ENCODE assay signal across 14 cellular contexts in genomic region chr17:75503976-75504346, GRCh38. TPM values are rescaled to one million over a fixed set of nuclear protein-coding genes. Genes with fewer than 3 reads are reported as not detected.
DNase-seq lines count a peak whose midpoint lies in the region; ATAC-seq and TF ChIP-seq lines count a peak whose summit lies in the region.
"Had no signal": no experiment of that assay in that cellular context is flagged by ENCODE, and none has a peak within 500 bp of the region (broad histone marks: within the 10 kb centered on the region; RNA-seq: fewer than 3 reads in every experiment).

No MANE protein-coding gene starts in this region.

- BruUV-seq in MCF 10A (replicated peaks; lab: Mats Ljungman, UMichigan), result no TSS peak

- H3K27me3 ChIP-seq in lower lobe of right lung (ENCODE audit: low read depth), result no peaks in the 10 kb centered on the region
- H3K27me3 ChIP-seq in tibial nerve, result no peaks in the 10 kb centered on the region
- H3K27me3 ChIP-seq: pancreas, vagina had no signal

- H3K27ac ChIP-seq in lower lobe of right lung, result no peak overlapping the region
- H3K27ac ChIP-seq in tibial nerve, result peak overlapping the region in 3 of 4 donors; percentile 52 to 96 (median 67)
- H3K27ac ChIP-seq: 22Rv1, pancreas, vagina had no signal

- H3K9me3 Mint-ChIP-seq in activated CD8-positive, alpha-beta T cell treated with anti-CD3 and anti-CD28 coated beads for 36 hours, result no peaks in the 10 kb centered on the region
- H3K9me3 Mint-ChIP-seq in activated CD8-positive, alpha-beta T cell treated with anti-CD3 and anti-CD28 coated beads, Interleukin-2, amount 10 ng/mL, durations not matched to agents 7 days and 5 days (ENCODE audit: insufficient read depth), result no peaks in the 10 kb centered on the region
- H3K9me3 Mint-ChIP-seq in MCF 10A (ENCODE audit: unreplicated experiment), result no peaks in the 10 kb centered on the region
- H3K9me3 Mint-ChIP-seq: brain; CD4-positive, CD25-positive, alpha-beta regulatory T cell; H9 had no signal

- 57 to 68% methylated on average over 12 to 13 of the region's 13 CpGs for WGBS in tibial nerve, 2 donors

- intact Hi-C loops in activated CD8-positive, alpha-beta T cell treated with anti-CD3 and anti-CD28 coated beads for 36 hours (cut with micrococcal nuclease), result no loop called here
- intact Hi-C loops in lower lobe of right lung (cut with DNase I) (no loop called here), MCF 10A (cut with micrococcal nuclease) (loop anchor here (1.0 kb wide), 1 partner anchor 78 kb away; no protein-coding TSS in a partner anchor)

- no peak for TF ChIP-seq POLR2A in tibial nerve (IDR thresholded peaks at IDR 0.05)

- CTCF ChIA-PET in activated CD8-positive, alpha-beta T cell treated with anti-CD3 and anti-CD28 coated beads for 36 hours (lab: Charles Lee), result interaction anchor here (0.7 to 2.0 kb wide), 6 partner anchors 12 to 129 kb away, joined by 3 to 4 read pairs (median 3); partner anchors contain the start of genes SMIM5 and TSEN54
- CTCF ChIA-PET in activated CD8-positive, alpha-beta T cell treated with anti-CD3 and anti-CD28 coated beads, Interleukin-2, amount 10 ng/mL, durations not matched to agents 7 days and 5 days (lab: Charles Lee), result interaction anchor here (1.0 kb wide), 1 partner anchor 48 kb away, joined by 3 read pairs; the partner anchor contains the start of gene TMEM94
- CTCF ChIA-PET in MCF 10A (lab: Yijun Ruan, JAX), result interaction anchor here (0.7 to 1.5 kb wide), 5 partner anchors 11 to 130 kb away, joined by 3 to 4 read pairs (median 3); no protein-coding TSS in a partner anchor

- POLR2A ChIA-PET in activated CD8-positive, alpha-beta T cell treated with anti-CD3 and anti-CD28 coated beads for 36 hours (lab: Charles Lee), result interaction anchor here (1.4 kb wide), 1 partner anchor 13 kb away, joined by 4 read pairs; the partner anchor contains the start of gene TSEN54
- POLR2A ChIA-PET in activated CD8-positive, alpha-beta T cell treated with anti-CD3 and anti-CD28 coated beads, Interleukin-2, amount 10 ng/mL, durations not matched to agents 7 days and 5 days (lab: Charles Lee), result interaction anchor here (0.6 kb wide), 1 partner anchor 243 kb away, joined by 3 read pairs; no protein-coding TSS in a partner anchor
- POLR2A ChIA-PET in MCF 10A (lab: Yijun Ruan, JAX), result interaction anchor here (1.1 to 1.6 kb wide), 2 partner anchors 21 to 47 kb away, joined by 3 to 10 read pairs; partner anchors contain the start of gene LLGL2

- TF ChIP-seq CTCF in activated CD8-positive, alpha-beta T cell treated with anti-CD3 and anti-CD28 coated beads for 36 hours (IDR thresholded peaks at IDR 0.05), result no peak
- TF ChIP-seq CTCF in lower lobe of right lung (IDR thresholded peaks at IDR 0.05), result no peak
- no peak for TF ChIP-seq CTCF in tibial nerve (IDR thresholded peaks at IDR 0.05)
- TF ChIP-seq CTCF in MCF 10A (IDR thresholded peaks at IDR 0.05; ENCODE audit: unreplicated experiment), result no peak

- no peaks in the 10 kb centered on the region for H3K27me3 Mint-ChIP-seq in activated CD8-positive, alpha-beta T cell treated with anti-CD3 and anti-CD28 coated beads for 36 hours
- H3K27me3 Mint-ChIP-seq in activated CD8-positive, alpha-beta T cell treated with anti-CD3 and anti-CD28 coated beads, Interleukin-2, amount 10 ng/mL, durations not matched to agents 7 days and 5 days (ENCODE audit: low read depth), result no peaks in the 10 kb centered on the region
- no peaks in the 10 kb centered on the region for H3K27me3 Mint-ChIP-seq in MCF 10A (ENCODE audit: insufficient read depth, unreplicated experiment)
- H3K27me3 Mint-ChIP-seq: brain; CD4-positive, CD25-positive, alpha-beta regulatory T cell had no signal

- no peak for DNase-seq in activated CD8-positive, alpha-beta T cell treated with anti-CD3 and anti-CD28 coated beads for 36 hours
- no peak for DNase-seq in activated CD8-positive, alpha-beta T cell treated with anti-CD3 and anti-CD28 coated beads, Interleukin-2, amount 10 ng/mL, durations not matched to agents 7 days and 5 days
- DNase-seq in lower lobe of right lung (no peak), tibial nerve (ENCODE audit: low spot score in 2 of 2) (no peak), MCF 10A (ENCODE audit: unreplicated experiment) (no peak), foreskin melanocyte (no peak)
- DNase-seq: NCI-H2029, NCI-H526 treated with DMSO at 0.1 percent for 48 hours had no signal

- peak; percentile 7 for ATAC-seq in activated CD8-positive, alpha-beta T cell treated with anti-CD3 and anti-CD28 coated beads for 36 hours
- ATAC-seq in activated CD8-positive, alpha-beta T cell treated with anti-CD3 and anti-CD28 coated beads, Interleukin-2, amount 10 ng/mL, durations not matched to agents 7 days and 5 days, result no peak
- peak; percentile 3 to 6 for ATAC-seq in lower lobe of right lung

- H3K4me3 ChIP-seq in lower lobe of right lung, result no peak overlapping the region
- H3K4me3 ChIP-seq in tibial nerve, result no peak overlapping the region
- H3K4me3 ChIP-seq: pancreas, vagina had no signal

- H3K36me3 Mint-ChIP-seq in activated CD8-positive, alpha-beta T cell treated with anti-CD3 and anti-CD28 coated beads for 36 hours (ENCODE audit: low read depth), result no peaks in the 10 kb centered on the region
- H3K36me3 Mint-ChIP-seq in activated CD8-positive, alpha-beta T cell treated with anti-CD3 and anti-CD28 coated beads, Interleukin-2, amount 10 ng/mL, durations not matched to agents 7 days and 5 days (ENCODE audit: low read depth), result peaks cover 4% of the 10 kb centered on the region
- H3K36me3 Mint-ChIP-seq in MCF 10A (ENCODE audit: insufficient read depth, unreplicated experiment), result peaks cover 24% of the 10 kb centered on the region
- H3K36me3 Mint-ChIP-seq: CD4-positive, CD25-positive, alpha-beta regulatory T cell had no signal

- no peak overlapping the region for H3K27ac Mint-ChIP-seq in activated CD8-positive, alpha-beta T cell treated with anti-CD3 and anti-CD28 coated beads for 36 hours
- H3K27ac Mint-ChIP-seq in activated CD8-positive, alpha-beta T cell treated with anti-CD3 and anti-CD28 coated beads, Interleukin-2, amount 10 ng/mL, durations not matched to agents 7 days and 5 days, result no peak overlapping the region
- no peak overlapping the region for H3K27ac Mint-ChIP-seq in MCF 10A (ENCODE audit: low read depth, unreplicated experiment)
- H3K27ac Mint-ChIP-seq: brain; CD4-positive, CD25-positive, alpha-beta regulatory T cell had no signal

- H3K9me3 ChIP-seq in lower lobe of right lung, result no peaks in the 10 kb centered on the region
- H3K9me3 ChIP-seq in tibial nerve, result no peaks in the 10 kb centered on the region
- H3K9me3 ChIP-seq: pancreas, vagina had no signal

- peaks cover 83% of the 10 kb centered on the region for H3K36me3 ChIP-seq in lower lobe of right lung
- peaks cover 0 to 85% (median 4%) of the 10 kb centered on the region in 3 donors for H3K36me3 ChIP-seq in tibial nerve

- H3K4me1 ChIP-seq in lower lobe of right lung (peaks cover 37% of the 10 kb centered on the region), tibial nerve (peaks cover 0 to 89% (median 31%) of the 10 kb centered on the region in 4 donors)
- H3K4me1 ChIP-seq: pancreas had no signal

- no peaks in the 10 kb centered on the region for H3K4me1 Mint-ChIP-seq in activated CD8-positive, alpha-beta T cell treated with anti-CD3 and anti-CD28 coated beads for 36 hours (ENCODE audit: low read depth)
- H3K4me1 Mint-ChIP-seq in activated CD8-positive, alpha-beta T cell treated with anti-CD3 and anti-CD28 coated beads, Interleukin-2, amount 10 ng/mL, durations not matched to agents 7 days and 5 days (ENCODE audit: low read depth), result no peaks in the 10 kb centered on the region
- no peaks in the 10 kb centered on the region for H3K4me1 Mint-ChIP-seq in MCF 10A (ENCODE audit: insufficient read depth, unreplicated experiment)
- H3K4me1 Mint-ChIP-seq: CD4-positive, CD25-positive, alpha-beta regulatory T cell; H9 had no signal

- H3K4me3 Mint-ChIP-seq in activated CD8-positive, alpha-beta T cell treated with anti-CD3 and anti-CD28 coated beads for 36 hours, result no peak overlapping the region
- H3K4me3 Mint-ChIP-seq in activated CD8-positive, alpha-beta T cell treated with anti-CD3 and anti-CD28 coated beads, Interleukin-2, amount 10 ng/mL, durations not matched to agents 7 days and 5 days, result no peak overlapping the region
- H3K4me3 Mint-ChIP-seq in MCF 10A (ENCODE audit: unreplicated experiment), result no peak overlapping the region
- H3K4me3 Mint-ChIP-seq: brain; CD4-positive, CD25-positive, alpha-beta regulatory T cell; H9 had no signal

- TF ChIP-seq EP300 in tibial nerve (IDR thresholded peaks at IDR 0.05), result no peak

RNA-seq across cellular contexts. Expression of gene CASKIN2, which starts 11.4 kb away (rescaled TPM):
- 1 to 10 TPM; 2.2 to 2.5 TPM for total RNA-seq in activated CD8-positive, alpha-beta T cell treated with anti-CD3 and anti-CD28 coated beads for 36 hours
- total RNA-seq in activated CD8-positive, alpha-beta T cell treated with anti-CD3 and anti-CD28 coated beads, Interleukin-2, amount 10 ng/mL, durations not matched to agents 7 days and 5 days, result under 1 TPM; 0.68 to 0.97 TPM
- total RNA-seq in lower lobe of right lung (68.8 TPM), tibial nerve (10 to 100 TPM; 36.0 to 59.0 (median 51.3) TPM), MCF 10A (2022) (19.2 and 19.8 TPM in 2 replicates)

RNA-seq across cellular contexts. Expression of gene TSEN54, which starts 12.4 kb away (rescaled TPM):
- 10 to 100 TPM; 38.8 to 45.4 TPM for total RNA-seq in activated CD8-positive, alpha-beta T cell treated with anti-CD3 and anti-CD28 coated beads for 36 hours
- 10 to 100 TPM; 76.6 to 77.8 TPM for total RNA-seq in activated CD8-positive, alpha-beta T cell treated with anti-CD3 and anti-CD28 coated beads, Interleukin-2, amount 10 ng/mL, durations not matched to agents 7 days and 5 days
- total RNA-seq in lower lobe of right lung (20.4 TPM), tibial nerve (10 to 100 TPM; 43.3 to 84.6 (median 53.0) TPM), MCF 10A (2022) (13.3 and 15.6 TPM in 2 replicates)

RNA-seq across cellular contexts. Expression of gene LLGL2, which starts 21.5 kb away (rescaled TPM):
- total RNA-seq in activated CD8-positive, alpha-beta T cell treated with anti-CD3 and anti-CD28 coated beads for 36 hours, result 1 to 10 TPM; 7.2 to 7.4 TPM
- 10 to 100 TPM; 19.3 to 19.8 TPM for total RNA-seq in activated CD8-positive, alpha-beta T cell treated with anti-CD3 and anti-CD28 coated beads, Interleukin-2, amount 10 ng/mL, durations not matched to agents 7 days and 5 days
- total RNA-seq in lower lobe of right lung, result 111 TPM
- 10 to 100 TPM in 1 of 4 donors, 1 to 10 TPM in 3; 8.4 to 18.4 (median 8.8) TPM for total RNA-seq in tibial nerve
- total RNA-seq in MCF 10A (2022), result 19.8 and 21.2 TPM in 2 replicates

RNA-seq across cellular contexts. Expression of gene TMEM94, which starts 47.5 kb away (rescaled TPM):
- total RNA-seq in activated CD8-positive, alpha-beta T cell treated with anti-CD3 and anti-CD28 coated beads for 36 hours, result 10 to 100 TPM; 55.3 to 56.4 TPM
- 10 to 100 TPM; 81.9 to 84.8 TPM for total RNA-seq in activated CD8-positive, alpha-beta T cell treated with anti-CD3 and anti-CD28 coated beads, Interleukin-2, amount 10 ng/mL, durations not matched to agents 7 days and 5 days
- total RNA-seq in lower lobe of right lung, result 89.5 TPM
- total RNA-seq in tibial nerve, result 10 to 100 TPM; 84.3 to 95.1 (median 89.9) TPM
- 42.8 and 46.5 TPM in 2 replicates for total RNA-seq in MCF 10A (2022)
